In the genomic region with DNA sequence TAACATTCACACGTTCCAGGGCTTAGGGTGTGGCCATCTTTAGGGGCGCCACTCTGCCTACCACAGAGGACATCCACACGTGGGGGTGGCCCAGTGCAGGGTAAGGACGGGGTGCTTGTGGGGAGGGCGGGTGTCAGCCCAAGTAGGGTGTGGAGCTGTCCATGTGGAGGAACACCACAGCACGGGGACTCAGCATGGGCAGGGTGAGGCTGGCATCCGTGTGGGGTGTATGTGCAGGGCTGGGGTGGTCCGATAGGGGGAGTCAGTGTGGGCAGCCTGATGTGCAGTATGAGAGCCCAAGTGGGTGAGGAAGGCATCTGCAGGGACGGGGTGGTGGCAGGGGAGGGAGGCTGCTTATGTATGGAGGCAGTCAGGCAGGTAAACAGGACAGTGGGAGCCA, we compare ENCODE assay signal across 1 cellular context.
TF ChIP-seq lines count a peak whose summit lies in the region.

No MANE protein-coding gene starts in this region.

TF ChIP-seq in HepG2, 621 proteins besides CTCF, POLR2A, EP300 and RAD21:
- no peak for TF ChIP-seq RCOR2 (CRISPR knock-in tag; IDR thresholded peaks at IDR 0.05)
- TF ChIP-seq AGO2 (optimal IDR thresholded peaks at IDR 0.05; ENCODE audit: low read depth, low read length), result peak; percentile 86
- TF ChIP-seq POLR2G (IDR thresholded peaks at IDR 0.05; ENCODE audit: low read depth, low read length), result peak; percentile 28; the same call in 1 of the 2 replicates
